ENCODE assay signal across 1 cellular context in the genomic region with DNA sequence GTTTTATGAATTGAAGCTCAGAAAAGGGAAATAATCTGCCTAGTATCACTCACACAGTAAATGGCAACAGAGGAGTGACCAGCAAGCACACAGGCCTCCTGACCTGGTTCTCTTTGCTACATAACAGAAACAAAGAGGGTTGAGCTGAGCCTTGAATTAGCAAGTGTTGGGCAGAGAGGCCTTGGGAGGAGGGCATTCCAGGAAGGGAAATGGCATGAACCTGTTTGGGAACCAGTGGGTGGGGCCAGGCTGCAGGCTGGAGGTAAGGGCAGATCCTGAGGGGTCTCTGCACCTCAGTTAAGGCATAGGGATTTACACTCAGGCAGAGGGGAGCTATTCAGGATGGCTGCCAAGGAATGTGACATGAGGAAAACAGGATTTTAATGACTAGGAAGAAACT.
A peak's percentile ranks its signal among the peaks of the same experiment; 100 is the strongest.
TF ChIP-seq lines count a peak whose summit lies in the region.

No MANE protein-coding gene starts in this region.

TF ChIP-seq in GM23338, 12 proteins besides CTCF, POLR2A, EP300 and RAD21 (continued from another document):
- peak; percentile 39; the same call in 1 of the 2 replicates for TF ChIP-seq ZNF462 (CRISPR knock-in tag; IDR thresholded peaks at IDR 0.05)
- no peak for TF ChIP-seq ZNF114 (CRISPR knock-in tag; IDR thresholded peaks at IDR 0.05)
- TF ChIP-seq EZH2 (IDR thresholded peaks at IDR 0.05; ENCODE audit: low read depth, unreplicated experiment): no peak
TF ChIP-seq in GM23338: peak in this region for 1.
